In the genomic region with DNA sequence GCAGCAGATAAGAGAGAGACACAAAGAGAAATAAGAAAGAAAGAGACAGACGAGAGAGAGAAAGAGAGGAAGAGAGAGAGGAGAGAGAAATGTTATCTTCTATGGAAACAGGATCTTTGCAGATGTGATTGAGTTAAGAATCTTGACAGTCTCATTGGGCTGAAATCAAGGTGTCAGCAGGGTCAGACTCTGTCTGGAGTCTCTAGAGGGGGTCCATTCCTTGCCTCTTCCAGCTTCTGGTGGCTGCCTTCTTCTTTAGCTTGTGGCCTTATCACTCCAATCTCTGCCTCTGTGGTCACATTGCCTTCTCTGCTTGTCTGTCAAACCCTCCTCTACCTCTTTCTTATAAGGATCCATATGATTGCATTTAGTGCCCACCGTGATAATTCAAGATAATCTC, we compare ENCODE assay signal across 32 cellular contexts. TPM values are rescaled to one million over a fixed set of nuclear protein-coding genes. Genes with fewer than 3 reads are reported as not detected.
"Had no signal": no experiment of that assay in that cellular context is flagged by ENCODE, and none has a peak within 500 bp of the region (broad histone marks: within the 10 kb centered on the region; RNA-seq: fewer than 3 reads in every experiment).

No MANE protein-coding gene starts in this region.

- H3K27me3 ChIP-seq: left lung, neural progenitor cell, neutrophil, ovary, right atrium auricular region, right lobe of liver, tibial nerve, uterus had no signal

- DNase-seq: immature natural killer cell; kidney; left colon; left lung; lower lobe of right lung; mammary epithelial cell; mesenchymal stem cell; naive B cell; natural killer cell; nephron progenitor cell; occipital lobe; ovary; right lobe of liver; stimulated activated CD4-positive, alpha-beta T cell treated with anti-CD3 and anti-CD28 coated beads, Interleukin-1b, Interleukin-23, amount 100 ng/mL, for 48 hours; stimulated activated CD4-positive, alpha-beta T cell treated with anti-CD3 and anti-CD28 coated beads, Interleukin-2, amount 100 ng/mL, for 48 hours; stimulated activated CD4-positive, alpha-beta T cell treated with anti-CD3 and anti-CD28 coated beads, Interleukin-4, amount 100 ng/mL, for 4 hours; stimulated activated CD8-positive, alpha-beta memory T cell treated with anti-CD3 and anti-CD28 coated beads, Interleukin-4, amount 100 ng/mL, for 48 hours; stimulated activated naive CD4-positive, alpha-beta T cell treated with Interleukin-2 at 50 U/mL for 16 hours; stimulated activated naive CD8-positive, alpha-beta T cell treated with anti-CD3 and anti-CD28 coated beads, Interleukin-15, amount 100 ng/mL, for 72 hours; substantia nigra; uterus had no signal

- H3K4me1 Mint-ChIP-seq: immature natural killer cell; natural killer cell; nephron progenitor cell; stimulated activated naive CD8-positive, alpha-beta T cell treated with anti-CD3 and anti-CD28 coated beads, Interleukin-15, amount 100 ng/mL, for 72 hours had no signal

- H3K4me1 ChIP-seq: left lung, lower lobe of right lung, right atrium auricular region, right lobe of liver, tibial nerve, uterus had no signal

- H2AFZ ChIP-seq: neural progenitor cell had no signal

- H3K4me3 ChIP-seq: left lung, lower lobe of right lung, neural progenitor cell, ovary, right atrium auricular region, right lobe of liver, smooth muscle cell, tibial nerve, uterus had no signal

- H3K4me3 Mint-ChIP-seq: immature natural killer cell; mesothelial cell of epicardium; naive B cell; natural killer cell; nephron progenitor cell; neural progenitor cell; stimulated activated memory B cell treated with anti-CD40 and anti-IgM and Interleukin-4, amounts not matched to agents 10 μg/mL and 1 μg/mL and 100 μg/mL, for 72 hours; stimulated activated naive CD8-positive, alpha-beta T cell treated with anti-CD3 and anti-CD28 coated beads, Interleukin-15, amount 100 ng/mL, for 72 hours; type B pancreatic cell had no signal

- ATAC-seq: left colon; left lung; lower lobe of right lung; natural killer cell; right lobe of liver; stimulated activated memory B cell treated with anti-CD40 and anti-IgM and Interleukin-4, amounts not matched to agents 10 μg/mL and 1 μg/mL and 100 μg/mL, for 72 hours; stimulated activated naive CD8-positive, alpha-beta T cell treated with anti-CD3 and anti-CD28 coated beads, Interleukin-15, amount 100 ng/mL, for 72 hours had no signal

- H3K27ac ChIP-seq: left lung, lower lobe of right lung, neural progenitor cell, neutrophil, ovary, right atrium auricular region, right lobe of liver, tibial nerve, uterus had no signal

- H3K4me2 ChIP-seq: neural progenitor cell, smooth muscle cell had no signal

- H3K27ac Mint-ChIP-seq: immature natural killer cell; mesothelial cell of epicardium; naive B cell; natural killer cell; nephron progenitor cell; neural progenitor cell; progenitor cell of endocrine pancreas; stimulated activated memory B cell treated with anti-CD40 and anti-IgM and Interleukin-4, amounts not matched to agents 10 μg/mL and 1 μg/mL and 100 μg/mL, for 72 hours; stimulated activated naive CD8-positive, alpha-beta T cell treated with anti-CD3 and anti-CD28 coated beads, Interleukin-15, amount 100 ng/mL, for 72 hours; type B pancreatic cell had no signal

- H3K36me3 ChIP-seq: left lung, lower lobe of right lung, neural progenitor cell, neutrophil, ovary, right atrium auricular region, right lobe of liver, tibial nerve, uterus had no signal

- H3K27me3 Mint-ChIP-seq: stimulated activated memory B cell treated with anti-CD40 and anti-IgM and Interleukin-4, amounts not matched to agents 10 μg/mL and 1 μg/mL and 100 μg/mL, for 72 hours; stimulated activated naive CD8-positive, alpha-beta T cell treated with anti-CD3 and anti-CD28 coated beads, Interleukin-15, amount 100 ng/mL, for 72 hours had no signal

- H3K36me3 Mint-ChIP-seq: immature natural killer cell; mesothelial cell of epicardium; naive B cell; natural killer cell; neural progenitor cell; stimulated activated memory B cell treated with anti-CD40 and anti-IgM and Interleukin-4, amounts not matched to agents 10 μg/mL and 1 μg/mL and 100 μg/mL, for 72 hours; type B pancreatic cell had no signal

- FAIRE-seq: islet of Langerhans, kidney had no signal

- H3K9me3 ChIP-seq: left lung, lower lobe of right lung, neutrophil, ovary, tibial nerve, uterus had no signal

RNA-seq across cellular contexts. Expression of gene GRPR, which starts 21.8 kb away (rescaled TPM):
- total RNA-seq: right lobe of liver, tibial nerve, ureter had no signal
